Comparison of ENCODE assay signal across 8 cellular contexts in genomic region chr2:66575625-66576371, GRCh38.
A peak's percentile ranks its signal among the peaks of the same experiment; 100 is the strongest.
DNase-seq lines count a peak whose midpoint lies in the region; ATAC-seq and TF ChIP-seq lines count a peak whose summit lies in the region.

No MANE protein-coding gene starts in this region.

- peak in 1 of 4 donors; percentile 10 for TF ChIP-seq POLR2A in upper lobe of left lung (IDR thresholded peaks at IDR 0.05)

- H3K36me3 ChIP-seq in upper lobe of left lung = peaks cover 0 to 6% (median 0%) of the 10 kb centered on the region in 4 donors

- H3K4me3 ChIP-seq in upper lobe of left lung = peak overlapping the region; percentile 39 to 85 (median 59)

- 4 to 5% methylated on average over 32 to 47 of the region's 58 CpGs for WGBS in upper lobe of left lung, 2 donors

- no peaks in the 10 kb centered on the region for H3K9me3 ChIP-seq in upper lobe of left lung

- no peak overlapping the region for H3K27ac Mint-ChIP-seq in activated CD4-positive, alpha-beta T cell treated with anti-CD3 and anti-CD28 coated beads for 36 hours
- H3K27ac Mint-ChIP-seq in memory B cell = no peak overlapping the region

- H3K9me3 Mint-ChIP-seq in activated CD4-positive, alpha-beta T cell treated with anti-CD3 and anti-CD28 coated beads for 36 hours (ENCODE audit: low read depth) = no peaks in the 10 kb centered on the region
- H3K9me3 Mint-ChIP-seq in memory B cell = no peaks in the 10 kb centered on the region

- CTCF ChIA-PET in activated CD4-positive, alpha-beta T cell treated with anti-CD3 and anti-CD28 coated beads for 36 hours (lab: Charles Lee) = interaction anchor here (1.5 kb wide), 1 partner anchor 140 kb away, joined by 3 read pairs; no protein-coding TSS in a partner anchor

- peak; percentile 25 for DNase-seq in activated CD4-positive, alpha-beta T cell treated with anti-CD3 and anti-CD28 coated beads for 36 hours
- no peak for DNase-seq in activated CD4-positive, alpha-beta T cell treated with anti-CD3 and anti-CD28 coated beads for 4 hours
- DNase-seq in cerebellum (ENCODE audit: low spot score) (peak; percentile 41), memory B cell (ENCODE audit: low spot score in 2 of 2) (no peak), upper lobe of left lung (peak in 1 of 2 donors; percentile 87), DMS153 (lab: John Stamatoyannopoulos, UW) (no peak), NCI-H128 (lab: John Stamatoyannopoulos, UW; ENCODE audit: unreplicated experiment) (no peak)

- peaks cover 0 to 45% (median 13%) of the 10 kb centered on the region in 4 donors for H3K27me3 ChIP-seq in upper lobe of left lung

- H3K4me1 ChIP-seq in upper lobe of left lung = peaks cover 33 to 50% (median 41%) of the 10 kb centered on the region in 4 donors

- H3K4me1 Mint-ChIP-seq in activated CD4-positive, alpha-beta T cell treated with anti-CD3 and anti-CD28 coated beads for 36 hours = peaks cover 8% of the 10 kb centered on the region
- H3K4me1 Mint-ChIP-seq in memory B cell = peaks cover 7% of the 10 kb centered on the region

- intact Hi-C loops in activated CD4-positive, alpha-beta T cell treated with anti-CD3 and anti-CD28 coated beads for 36 hours (cut with DNase I, micrococcal nuclease) = loop anchor here (2.0 to 5.0 kb wide), 3 partner anchors 138 to 933 kb away; partner anchors contain the start of gene MEIS1 (in 1 of the 2)

- no peak for ATAC-seq in activated CD4-positive, alpha-beta T cell treated with anti-CD3 and anti-CD28 coated beads for 36 hours
- ATAC-seq in memory B cell (ENCODE audit: low read depth) = no peak
- ATAC-seq in upper lobe of left lung (ENCODE audit: low FRiP score in 2 of 2) = peak; percentile 43 to 67
- no peak for ATAC-seq in HG03342 (IDR thresholded peaks at IDR 0.05; ENCODE audit: unreplicated experiment)

- H3K4me3 Mint-ChIP-seq in activated CD4-positive, alpha-beta T cell treated with anti-CD3 and anti-CD28 coated beads for 36 hours = no peak overlapping the region
- H3K4me3 Mint-ChIP-seq in memory B cell = peak overlapping the region; percentile 67

- no peaks in the 10 kb centered on the region for H3K36me3 Mint-ChIP-seq in activated CD4-positive, alpha-beta T cell treated with anti-CD3 and anti-CD28 coated beads for 36 hours (ENCODE audit: low read depth)
- no peaks in the 10 kb centered on the region for H3K36me3 Mint-ChIP-seq in memory B cell

- POLR2A ChIA-PET in activated CD4-positive, alpha-beta T cell treated with anti-CD3 and anti-CD28 coated beads for 36 hours (lab: Charles Lee) = no interaction called here

- H3K27me3 Mint-ChIP-seq in activated CD4-positive, alpha-beta T cell treated with anti-CD3 and anti-CD28 coated beads for 36 hours = peaks cover 51% of the 10 kb centered on the region
- H3K27me3 Mint-ChIP-seq in memory B cell = peaks cover 21% of the 10 kb centered on the region

- no peak for TF ChIP-seq EP300 in upper lobe of left lung (IDR thresholded peaks at IDR 0.05)

- peak overlapping the region; percentile 81 to 93 (median 89) for H3K27ac ChIP-seq in upper lobe of left lung

- TF ChIP-seq CTCF in upper lobe of left lung (IDR thresholded peaks at IDR 0.05) = no peak

Comparison
In these comparisons a context has a peak if more than half of its experiments do, and no peak if none do; other contexts are left out.
1. DNase-seq: peak in activated CD4-positive, alpha-beta T cell treated with anti-CD3 and anti-CD28 coated beads for 36 hours (single experiment) and cerebellum (single experiment); none in activated CD4-positive, alpha-beta T cell treated with anti-CD3 and anti-CD28 coated beads for 4 hours (0 of 2), memory B cell (0 of 2), DMS153 (single experiment) and NCI-H128 (single experiment).
2. ATAC-seq: peak in upper lobe of left lung (2 of 2); none in activated CD4-positive, alpha-beta T cell treated with anti-CD3 and anti-CD28 coated beads for 36 hours (single experiment), memory B cell (single experiment) and HG03342 (single experiment).